Comparison of ENCODE assay signal across 28 cellular contexts in genomic region chr10:3255616-3256015, GRCh38.
"Had no signal": no experiment of that assay in that cellular context is flagged by ENCODE, and none has a peak within 500 bp of the region (broad histone marks: within the 10 kb centered on the region; RNA-seq: fewer than 3 reads in every experiment).

No MANE protein-coding gene starts in this region.

- H3K36me3 ChIP-seq: adrenal gland, colonic mucosa, esophagus squamous epithelium, WERI-Rb-1 had no signal

- H3K4me1 ChIP-seq: adrenal gland, body of pancreas, colonic mucosa, esophagus squamous epithelium had no signal

- H3K27me3 ChIP-seq: adrenal gland, body of pancreas, colonic mucosa, esophagus squamous epithelium had no signal

- H3K4me3 ChIP-seq: adrenal gland, body of pancreas, colonic mucosa, esophagus squamous epithelium had no signal

- H3K9me3 ChIP-seq: adrenal gland, body of pancreas, colonic mucosa, esophagus squamous epithelium had no signal

- ATAC-seq: activated CD4-positive, CD25-positive, alpha-beta regulatory T cell treated with anti-CD3 and anti-CD28 coated beads, Interleukin-2, amount 50 U/mL, for 24 hours; activated CD8-positive, alpha-beta memory T cell treated with anti-CD3 and anti-CD28 coated beads, Interleukin-2, amount 10 ng/mL, durations not matched to agents 7 days and 5 days; activated CD8-positive, alpha-beta T cell treated with anti-CD3 and anti-CD28 coated beads, Interleukin-2, amount 10 ng/mL, durations not matched to agents 7 days and 5 days; activated naive CD8-positive, alpha-beta T cell treated with anti-CD3 and anti-CD28 coated beads, Interleukin-2, amount 50 U/mL, for 24 hours; body of pancreas; T-helper 17 cell had no signal

- DNase-seq: activated B cell treated with CpG ODN at 0.5 μM for 24 hours; activated CD4-positive, alpha-beta memory T cell treated with anti-CD3 and anti-CD28 coated beads for 36 hours; activated CD4-positive, alpha-beta T cell treated with anti-CD3 and anti-CD28 coated beads, Interleukin-2, amount 10 ng/mL, durations not matched to agents 24 days and 14 days; activated CD8-positive, alpha-beta memory T cell treated with anti-CD3 and anti-CD28 coated beads, Interleukin-2, amount 10 ng/mL, durations not matched to agents 7 days and 5 days; activated CD8-positive, alpha-beta memory T cell treated with anti-CD3 and anti-CD28 coated beads, Interleukin-2, amount 50 U/mL, for 4 hours; activated CD8-positive, alpha-beta T cell treated with anti-CD3 and anti-CD28 coated beads, Interleukin-2, amount 10 ng/mL, durations not matched to agents 7 days and 5 days; activated effector memory CD4-positive, alpha-beta T cell treated with anti-CD3 and anti-CD28 coated beads, Interleukin-2, amount 50 U/mL, for 16 hours; activated naive CD4-positive, alpha-beta T cell treated with anti-CD3 and anti-CD28 coated beads for 36 hours; activated naive CD8-positive, alpha-beta T cell treated with anti-CD3 and anti-CD28 coated beads for 36 hours; activated naive CD8-positive, alpha-beta T cell treated with anti-CD3 and anti-CD28 coated beads, Interleukin-2, amount 50 U/mL, for 24 hours; activated T-cell treated with anti-CD3 and anti-CD28 coated beads, Interleukin-2, amount 50 U/mL, for 1 hour; activated T-cell treated with anti-CD3 and anti-CD28 coated beads, Interleukin-2, amount 50 U/mL, for 48 hours; adrenal gland; amygdala; aorta; body of pancreas; central memory CD4-positive, alpha-beta T cell; cerebellar nuclear complex; colonic mucosa; effector CD8-positive, alpha-beta T cell; esophagus squamous epithelium; head of caudate nucleus; T-helper 1 cell; T-helper 17 cell; T1000; WERI-Rb-1 had no signal

- H3K27ac ChIP-seq: adrenal gland, body of pancreas, colonic mucosa, epithelial cell of prostate, esophagus squamous epithelium, WERI-Rb-1 had no signal
